In the genomic region with DNA sequence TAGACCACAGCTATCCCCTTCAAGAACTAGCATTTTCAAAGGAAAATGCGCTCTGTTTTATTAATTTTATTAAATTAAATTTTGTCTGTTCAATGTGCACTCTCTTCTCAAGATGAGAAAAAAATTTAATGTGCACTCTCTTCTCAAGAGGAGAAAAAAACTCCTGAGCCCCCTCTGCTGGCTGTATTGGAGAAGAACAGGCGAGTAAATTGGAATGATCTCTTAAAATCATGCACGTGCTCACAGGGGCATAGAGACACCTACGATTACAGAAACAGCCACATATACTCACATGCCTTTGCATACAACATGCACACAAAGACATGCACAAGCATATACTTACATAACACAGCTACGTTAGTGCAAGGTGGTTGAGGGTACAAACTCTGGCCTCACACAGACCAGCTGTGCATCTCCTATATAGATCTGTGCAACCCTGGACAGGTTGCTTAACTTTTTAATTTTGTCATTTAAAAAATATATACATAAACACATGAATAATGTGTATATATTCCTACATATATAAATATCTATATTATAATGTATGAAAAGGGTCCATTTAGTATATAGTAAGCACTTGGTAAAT, we compare ENCODE assay signal across 8 cellular contexts.
DNase-seq lines count a peak whose midpoint lies in the region; ATAC-seq, FAIRE-seq and TF ChIP-seq lines count a peak whose summit lies in the region.

No MANE protein-coding gene starts in this region.

- H3K27me3 ChIP-seq in DOHH2 (ENCODE audit: control insufficient read depth, low read length), result no peaks in the 10 kb centered on the region
- no peaks in the 10 kb centered on the region for H3K27me3 ChIP-seq in lower lobe of right lung (ENCODE audit: low read depth)
- H3K27me3 ChIP-seq in vagina, result no peaks in the 10 kb centered on the region

- no peaks in the 10 kb centered on the region for H3F3A ChIP-seq in DOHH2 (ENCODE audit: control insufficient read depth, insufficient read depth)

- H3K27ac ChIP-seq in DOHH2 (ENCODE audit: low read depth, low read length) (no peak overlapping the region), lower lobe of right lung (no peak overlapping the region), vagina (no peak overlapping the region)

- no peaks in the 10 kb centered on the region for H3K4me1 ChIP-seq in DOHH2 (ENCODE audit: control insufficient read depth, low read length)
- H3K4me1 ChIP-seq in lower lobe of right lung, result no peaks in the 10 kb centered on the region
- no peaks in the 10 kb centered on the region for H3K4me1 ChIP-seq in vagina

- peak; percentile 57 for FAIRE-seq in A204.1 (lab: Jason Lieb, UNC)

- intact Hi-C loops in lower lobe of right lung (cut with DNase I) (no loop called here), vagina (cut with DNase I) (no loop called here)

- DNase-seq in NCI-H82 (lab: John Stamatoyannopoulos, UW) (peak; percentile 57), cardiac fibroblast (ENCODE audit: low read depth in 2 of 2) (peak; percentile 37 to 40), lower lobe of right lung (no peak), vagina (ENCODE audit: extremely low spot score in 2 of 2) (no peak)
- no peak for DNase-seq in activated CD8-positive, alpha-beta memory T cell treated with anti-CD3 and anti-CD28 coated beads for 24 hours

- H3K9me3 ChIP-seq in DOHH2 (ENCODE audit: control insufficient read depth, insufficient read depth, low read length) (no peaks in the 10 kb centered on the region), lower lobe of right lung (no peaks in the 10 kb centered on the region), vagina (no peaks in the 10 kb centered on the region)

- peak; percentile 33 for TF ChIP-seq CTCF in DOHH2 (IDR thresholded peaks at IDR 0.05; ENCODE audit: low read depth, low read length, poor library complexity, severe bottlenecking)
- peak; percentile 44 for TF ChIP-seq CTCF in cardiac fibroblast (IDR thresholded peaks at IDR 0.05; ENCODE audit: low read depth, low read length)
- peak; percentile 54 for TF ChIP-seq CTCF in lower lobe of right lung (IDR thresholded peaks at IDR 0.05)
- peak in 2 of 3 experiments; percentile 34 to 38 for TF ChIP-seq CTCF in vagina (IDR thresholded peaks at IDR 0.05)

- no peaks in the 10 kb centered on the region for H3K9me2 ChIP-seq in DOHH2 (replicated peaks; ENCODE audit: control insufficient read depth, low read length)

- H4K20me1 ChIP-seq in DOHH2 (ENCODE audit: control insufficient read depth, insufficient read depth, low read depth, low read length), result no peaks in the 10 kb centered on the region

- TF ChIP-seq POLR2A in vagina (IDR thresholded peaks at IDR 0.05), result no peak

- ATAC-seq in HG02610 (IDR thresholded peaks at IDR 0.05; ENCODE audit: unreplicated experiment) (peak; percentile 51), lower lobe of right lung (no peak)

- no peaks in the 10 kb centered on the region for H3K79me2 ChIP-seq in DOHH2 (ENCODE audit: control insufficient read depth, low read length)

- H3K4me2 ChIP-seq in DOHH2 (ENCODE audit: low read length), result no peak overlapping the region

- H3K36me3 ChIP-seq in DOHH2 (ENCODE audit: control insufficient read depth, low read length) (no peaks in the 10 kb centered on the region), lower lobe of right lung (no peaks in the 10 kb centered on the region), vagina (no peaks in the 10 kb centered on the region)

- H3K4me3 ChIP-seq in DOHH2 (ENCODE audit: low read length), result no peak overlapping the region
- H3K4me3 ChIP-seq in cardiac fibroblast (replicated peaks in 1 of 2; ENCODE audit: low read depth in 2 of 2, low read length in 2 of 2), result no peak overlapping the region
- no peak overlapping the region for H3K4me3 ChIP-seq in lower lobe of right lung
- H3K4me3 ChIP-seq in vagina, result no peak overlapping the region

Comparison
In these comparisons a context has a peak if more than half of its experiments do, and no peak if none do; other contexts are left out.
1. DNase-seq: peak in NCI-H82 (single experiment) and cardiac fibroblast (2 of 2); none in lower lobe of right lung (single experiment), vagina (0 of 2) and activated CD8-positive, alpha-beta memory T cell treated with anti-CD3 and anti-CD28 coated beads for 24 hours (single experiment).
2. Peak in every context shown above with its lines, with median percentiles within 50 percentile points of each other: CTCF ChIP-seq.